ENCODE assay signal across 14 cellular contexts in genomic region chr12:96220902-96221301, GRCh38. TPM values are rescaled to one million over a fixed set of nuclear protein-coding genes. Genes with fewer than 3 reads are reported as not detected.
DNase-seq lines count a peak whose midpoint lies in the region; ATAC-seq, FAIRE-seq and TF ChIP-seq lines count a peak whose summit lies in the region.
"Had no signal": no experiment of that assay in that cellular context is flagged by ENCODE, and none has a peak within 500 bp of the region (broad histone marks: within the 10 kb centered on the region; RNA-seq: fewer than 3 reads in every experiment).

No MANE protein-coding gene starts in this region.

- no peak overlapping the region for H3K4me3 ChIP-seq in A549
- H3K4me3 ChIP-seq in MG63 = no peak overlapping the region
- no peak overlapping the region for H3K4me3 ChIP-seq in coronary artery
- H3K4me3 ChIP-seq in right cardiac atrium (ENCODE audit: low read length) = no peak overlapping the region
- no peak overlapping the region for H3K4me3 ChIP-seq in CD4-positive, alpha-beta memory T cell (ENCODE audit: low read length in 2 of 2)
- H3K4me3 ChIP-seq: cardiac muscle cell, SK-N-MC, spleen had no signal

- 69% methylated on average over 5 of the region's 5 CpGs for WGBS in A549 (ENCODE audit: missing lambda C conversion rate)
- 40% methylated on average over 5 of the region's 5 CpGs for WGBS in right cardiac atrium

- DNase-seq in A549 (ENCODE audit: low read depth in 1 of 2, low spot score in 1 of 2) (no peak), MG63 (peak; percentile 58), coronary artery (ENCODE audit: low spot score) (peak; percentile 70), right cardiac atrium (peak; percentile 66 to 87 (median 86)), GM03348 (ENCODE audit: low spot score) (no peak), NCI-H2171 (lab: John Stamatoyannopoulos, UW) (no peak)
- no peak for DNase-seq in CD4-positive, alpha-beta memory T cell
- DNase-seq: NCI-H2171 treated with DMSO at 0.1 percent for 48 hours; NK-92 treated with Interleukin-12 subunit alpha and Interleukin-12 subunit beta, amount 100 ng/mL, for 24 hours; spleen had no signal

- POLR2A ChIA-PET in A549 (lab: Yijun Ruan, JAX) = interaction anchor here (0.7 to 3.0 kb wide), 3 partner anchors 18 to 178 kb away, joined by 3 to 27 read pairs (median 7); partner anchors contain the start of gene CDK17
- POLR2A ChIA-PET in CD4-positive, alpha-beta memory T cell (lab: Charles Lee; ENCODE audit: partially characterized antibody) = interaction anchor here (1.2 kb wide), 1 partner anchor 178 kb away, joined by 3 read pairs; no protein-coding TSS in a partner anchor

- peaks cover 27% of the 10 kb centered on the region for H3K36me3 ChIP-seq in MG63
- peaks cover 19% of the 10 kb centered on the region for H3K36me3 ChIP-seq in CD4-positive, alpha-beta memory T cell (ENCODE audit: insufficient read depth, low read length)
- H3K36me3 ChIP-seq: cardiac muscle cell had no signal

- H3K27me3 Mint-ChIP-seq in CD4-positive, alpha-beta memory T cell = no peaks in the 10 kb centered on the region

- H3K4me1 Mint-ChIP-seq in CD4-positive, alpha-beta memory T cell = peaks cover 33 to 73% (median 49%) of the 10 kb centered on the region in 4 donors

- TF ChIP-seq POLR2A in A549 (IDR thresholded peaks at IDR 0.05; ENCODE audit: low read length) = no peak

- H3K4me2 ChIP-seq in A549 = peak overlapping the region; percentile 89

- H3K4me3 Mint-ChIP-seq in CD4-positive, alpha-beta memory T cell = no peak overlapping the region
- H3K4me3 Mint-ChIP-seq: mesothelial cell of epicardium had no signal

- TF ChIP-seq EP300 in A549 (IDR thresholded peaks at IDR 0.05) = no peak

- no peak for TF ChIP-seq RAD21 in A549 (conservative IDR thresholded peaks at IDR 0.05 in 1 of 2, IDR thresholded peaks at IDR 0.05 in 1 of 2)

- peak overlapping the region; percentile 98 for H3K27ac ChIP-seq in A549
- H3K27ac ChIP-seq in coronary artery = no peak overlapping the region
- H3K27ac ChIP-seq in right cardiac atrium (ENCODE audit: low read length) = no peak overlapping the region
- no peak overlapping the region for H3K27ac ChIP-seq in CD4-positive, alpha-beta memory T cell (ENCODE audit: low read depth, low read length)
- H3K27ac ChIP-seq: cardiac muscle cell, SK-N-MC, spleen had no signal

- TF ChIP-seq CTCF in A549 (IDR thresholded peaks at IDR 0.05) (no peak), coronary artery (IDR thresholded peaks at IDR 0.05) (no peak)

- FAIRE-seq in A549 (lab: Jason Lieb, UNC) = no peak

- intact Hi-C loops in right cardiac atrium (cut with DNase I) = no loop called here
- intact Hi-C loops in CD4-positive, alpha-beta memory T cell (cut with micrococcal nuclease) = no loop called here

- H3K9me3 ChIP-seq in A549 (peaks cover 4% of the 10 kb centered on the region; the same call in 2 of the 3 replicates), MG63 (no peaks in the 10 kb centered on the region), right cardiac atrium (ENCODE audit: control insufficient read depth, low read length) (no peaks in the 10 kb centered on the region)
- no peaks in the 10 kb centered on the region for H3K9me3 ChIP-seq in CD4-positive, alpha-beta memory T cell (ENCODE audit: control insufficient read depth in 1 of 2, low read length in 2 of 2)
- H3K9me3 ChIP-seq: spleen had no signal

- ATAC-seq in A549 = no peak
- ATAC-seq in right cardiac atrium = peak; percentile 84 to 93
- no peak for ATAC-seq in HG03045 (IDR thresholded peaks at IDR 0.05; ENCODE audit: unreplicated experiment)

- H3K9me3 Mint-ChIP-seq in CD4-positive, alpha-beta memory T cell = no peaks in the 10 kb centered on the region

- CTCF ChIA-PET in A549 (lab: Yijun Ruan, JAX) = interaction anchor here (0.5 to 1.8 kb wide), 4 partner anchors 159 to 1689 kb away, joined by 3 to 11 read pairs (median 4); partner anchors contain the start of gene CDK17
- CTCF ChIA-PET in CD4-positive, alpha-beta memory T cell (lab: Charles Lee; ENCODE audit: partially characterized antibody) = interaction anchor here (0.7 to 10.5 kb wide), 5 partner anchors 8 to 296 kb away, joined by 3 to 134 read pairs (median 3); no protein-coding TSS in a partner anchor

- H3K27ac Mint-ChIP-seq in CD4-positive, alpha-beta memory T cell = peak overlapping the region in 2 of 7 donors; percentile 29 to 72

- peaks cover 38 to 56% of the 10 kb centered on the region in 2 donors for H3K36me3 Mint-ChIP-seq in CD4-positive, alpha-beta memory T cell
- H3K36me3 Mint-ChIP-seq: mesothelial cell of epicardium had no signal

- H3K4me1 ChIP-seq in A549 (peaks cover 47% of the 10 kb centered on the region), right cardiac atrium (ENCODE audit: control insufficient read depth, insufficient read depth, low read length) (peaks cover 5% of the 10 kb centered on the region)
- H3K4me1 ChIP-seq in CD4-positive, alpha-beta memory T cell (ENCODE audit: insufficient read depth, low read length) = peaks cover 25% of the 10 kb centered on the region

- H3K27me3 ChIP-seq in MG63 (no peaks in the 10 kb centered on the region), right cardiac atrium (ENCODE audit: control insufficient read depth, insufficient read depth) (no peaks in the 10 kb centered on the region)
- H3K27me3 ChIP-seq in CD4-positive, alpha-beta memory T cell (ENCODE audit: insufficient read depth, low read length) = no peaks in the 10 kb centered on the region
- H3K27me3 ChIP-seq: cardiac muscle cell, spleen had no signal

TF ChIP-seq in A549, 52 proteins besides CTCF, POLR2A, EP300 and RAD21:
- TF ChIP-seq CBX2 (IDR thresholded peaks at IDR 0.05; ENCODE audit: borderline replicate concordance, low read depth) (no peak), HOXB5 (CRISPR knock-in tag; IDR thresholded peaks at IDR 0.05) (no peak), BHLHE40 (IDR thresholded peaks at IDR 0.05; ENCODE audit: low read depth, low read length) (no peak), ESRRA (IDR thresholded peaks at IDR 0.05; ENCODE audit: borderline replicate concordance, low read length) (no peak), HDAC2 (IDR thresholded peaks at IDR 0.05) (no peak), ZC3H11A (IDR thresholded peaks at IDR 0.05) (no peak), FOSB (CRISPR knock-in tag; IDR thresholded peaks at IDR 0.05) (no peak), NR3C1 (IDR thresholded peaks at IDR 0.05) (no peak), ZFP36 (IDR thresholded peaks at IDR 0.05; ENCODE audit: borderline replicate concordance, partially characterized antibody) (no peak), HEYL (CRISPR knock-in tag; IDR thresholded peaks at IDR 0.05) (no peak), RCOR1 (IDR thresholded peaks at IDR 0.05; ENCODE audit: low read depth, low read length) (no peak), SMC3 (IDR thresholded peaks at IDR 0.05) (no peak), PHF8 (IDR thresholded peaks at IDR 0.05; ENCODE audit: borderline replicate concordance, low read depth) (no peak), RFX5 (IDR thresholded peaks at IDR 0.05) (no peak), CHD4 (IDR thresholded peaks at IDR 0.05; ENCODE audit: borderline replicate concordance) (no peak), ATOH8 (CRISPR knock-in tag; IDR thresholded peaks at IDR 0.05; ENCODE audit: low read depth) (no peak), EHMT2 (IDR thresholded peaks at IDR 0.05; ENCODE audit: low read depth) (no peak), JUNB (IDR thresholded peaks at IDR 0.05) (no peak)
- TF ChIP-seq, protein P1, sequence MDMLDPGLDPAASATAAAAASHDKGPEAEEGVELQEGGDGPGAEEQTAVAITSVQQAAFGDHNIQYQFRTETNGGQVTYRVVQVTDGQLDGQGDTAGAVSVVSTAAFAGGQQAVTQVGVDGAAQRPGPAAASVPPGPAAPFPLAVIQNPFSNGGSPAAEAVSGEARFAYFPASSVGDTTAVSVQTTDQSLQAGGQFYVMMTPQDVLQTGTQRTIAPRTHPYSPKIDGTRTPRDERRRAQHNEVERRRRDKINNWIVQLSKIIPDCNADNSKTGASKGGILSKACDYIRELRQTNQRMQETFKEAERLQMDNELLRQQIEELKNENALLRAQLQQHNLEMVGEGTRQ (IDR thresholded peaks at IDR 0.05) = no peak

RNA-seq across cellular contexts. Expression of gene ELK3, which starts 26.7 kb away (rescaled TPM):
- polyA plus RNA-seq in A549 (2011; rRNA removed) (36.5 and 38.6 TPM in 2 replicates), A549 (2017; fragmentation: RNase III; extraction: RNeasy Plus Mini Kit Qiagen cat#74134 plus additional on column Dnase treatment) (28.5 to 36.0 TPM (median 33.1 TPM) in 3 replicates), right cardiac atrium (11.5 TPM)
- 22.9 and 34.3 TPM in 2 replicates for polyA plus RNA-seq in A549 (2012; cell fraction: cytosol; rRNA removed)
- 12.9 and 16.0 TPM in 2 replicates for polyA plus RNA-seq in A549 (2012; cell fraction: nucleus; rRNA removed)
- polyA minus RNA-seq in A549 (2011; rRNA and poly(A)+ RNA removed) = 46.9 and 47.9 TPM in 2 replicates
- total RNA-seq in MG63 (2014; rRNA removed; shearing (Covaris generic); ENCODE audit: low replicate concordance) = 4.8 and 5.7 TPM in 2 replicates
- 10 to 100 TPM; 18.1 to 34.0 (median 23.7) TPM for total RNA-seq in right cardiac atrium
- 10 to 100 TPM; 56.4 to 56.5 TPM for total RNA-seq in CD4-positive, alpha-beta memory T cell
- polyA plus RNA-seq in CD4-positive, alpha-beta memory T cell = 10 to 100 TPM; 20.8 to 56.5 TPM

Comparison
In these comparisons a context has a peak if more than half of its experiments do, and no peak if none do; other contexts are left out.
1. ATAC-seq: peak in right cardiac atrium (2 of 2); none in A549 (0 of 2) and HG03045 (single experiment).
2. DNase-seq: peak in MG63 (single experiment), coronary artery (single experiment) and right cardiac atrium (3 of 3); none in A549 (0 of 2), CD4-positive, alpha-beta memory T cell (0 of 5), GM03348 (single experiment) and NCI-H2171 (single experiment).
3. H3K27ac ChIP-seq: peak in A549 (2 of 2); none in coronary artery (0 of 2), right cardiac atrium (single experiment) and CD4-positive, alpha-beta memory T cell (single experiment).